In the genomic region with DNA sequence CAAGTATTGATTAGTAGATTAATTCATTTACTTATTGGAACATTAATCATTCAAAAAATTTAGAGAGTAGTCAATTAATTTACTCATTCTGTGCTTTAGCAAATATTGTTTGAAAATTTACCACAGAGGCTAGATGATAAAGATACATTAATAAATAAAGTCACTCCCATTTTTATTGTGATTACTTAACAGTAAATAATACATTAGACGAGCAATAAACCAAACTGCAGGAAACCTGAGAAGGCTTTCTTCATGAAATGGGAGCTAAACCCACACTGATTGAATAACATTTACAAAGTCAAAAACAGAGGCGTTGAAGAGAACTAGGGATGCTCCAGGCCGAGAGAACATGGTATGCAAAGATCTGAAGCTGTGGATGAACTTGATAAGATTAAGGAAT, we compare ENCODE assay signal across 26 cellular contexts. TPM values are rescaled to one million over a fixed set of nuclear protein-coding genes. Genes with fewer than 3 reads are reported as not detected.
"Had no signal": no experiment of that assay in that cellular context is flagged by ENCODE, and none has a peak within 500 bp of the region (broad histone marks: within the 10 kb centered on the region; RNA-seq: fewer than 3 reads in every experiment).

No MANE protein-coding gene starts in this region.

- H3K27ac Mint-ChIP-seq: T-cell; T-helper 1 cell treated with Interleukin-12 subunit alpha and Interleukin-12 subunit beta and Interleukin-4 antibody, amounts not matched to agents 30 μg/mL and 1 μg/mL, for 36 hours had no signal

- H3K4me1 Mint-ChIP-seq: T-cell had no signal

- H3K4me3 Mint-ChIP-seq: T-cell; T-helper 1 cell treated with Interleukin-12 subunit alpha and Interleukin-12 subunit beta and Interleukin-4 antibody, amounts not matched to agents 30 μg/mL and 1 μg/mL, for 36 hours had no signal

- DNase-seq: KBM-7, MV-4-11, NCI-H1048, NCI-H1105, NCI-H1417, NCI-H146, NCI-H1694 treated with DMSO at 0.1 percent for 48 hours, NCI-H1930, NCI-H2081, NCI-H2171, NCI-H226, NCI-H446, NCI-H510A, NCI-H526, NCI-H774, SHP77, SK-N-SH, SW 1271, T-cell had no signal

- H3K27ac ChIP-seq: RWPE1 had no signal

- H3K9ac ChIP-seq: SK-N-SH had no signal

- H3K9me2 ChIP-seq: SK-N-SH had no signal

- ATAC-seq: Panc1, T-cell had no signal

- H3K36me3 Mint-ChIP-seq: T-cell had no signal

- H3K4me2 ChIP-seq: SK-N-SH had no signal

- H3K9me3 ChIP-seq: SK-N-SH had no signal

- H3K27me3 Mint-ChIP-seq: T-cell had no signal

RNA-seq across cellular contexts. Expression of gene PRDM9, which starts 38.8 kb away (rescaled TPM):
- total RNA-seq: HT-29, LHCN-M2, MCF 10A, SK-MEL-5, T-cell had no signal
- polyA plus RNA-seq: SK-N-SH had no signal
